Comparison of ENCODE assay signal across 8 cellular contexts in genomic region chr2:188524519-188525113, GRCh38.
DNase-seq lines count a peak whose midpoint lies in the region; ATAC-seq and TF ChIP-seq lines count a peak whose summit lies in the region.

No MANE protein-coding gene starts in this region.

- 7% methylated on average over 2 of the region's 2 CpGs for WGBS in esophagus muscularis mucosa

- H3K4me1 Mint-ChIP-seq in activated CD4-positive, alpha-beta memory T cell treated with anti-CD3 and anti-CD28 coated beads for 36 hours (ENCODE audit: low read depth), result no peaks in the 10 kb centered on the region
- H3K4me1 Mint-ChIP-seq in activated CD4-positive, alpha-beta memory T cell treated with anti-CD3 and anti-CD28 coated beads, Interleukin-2, amount 10 ng/mL, durations not matched to agents 7 days and 5 days, result no peaks in the 10 kb centered on the region

- DNase-seq in activated CD4-positive, alpha-beta memory T cell treated with anti-CD3 and anti-CD28 coated beads for 36 hours, result peak; percentile 22
- no peak for DNase-seq in activated CD4-positive, alpha-beta memory T cell treated with anti-CD3 and anti-CD28 coated beads, Interleukin-2, amount 10 ng/mL, durations not matched to agents 7 days and 5 days
- DNase-seq in KG1 (lab: John Stamatoyannopoulos, UW) (peak; percentile 67), esophagus muscularis mucosa (ENCODE audit: extremely low spot score) (no peak), non-pigmented ciliary epithelial cell (ENCODE audit: low read depth) (peak; percentile 19), cerebellar nuclear complex (lab: John Stamatoyannopoulos, UW) (no peak)

- no peak for TF ChIP-seq POLR2A in esophagus muscularis mucosa (IDR thresholded peaks at IDR 0.05; ENCODE audit: low read depth)

- POLR2A ChIA-PET in activated CD4-positive, alpha-beta memory T cell treated with anti-CD3 and anti-CD28 coated beads for 36 hours (lab: Charles Lee), result no interaction called here
- POLR2A ChIA-PET in activated CD4-positive, alpha-beta memory T cell treated with anti-CD3 and anti-CD28 coated beads, Interleukin-2, amount 10 ng/mL, durations not matched to agents 7 days and 5 days (lab: Charles Lee), result no interaction called here

- ATAC-seq in GM21717 (IDR thresholded peaks at IDR 0.05; ENCODE audit: unreplicated experiment), result peak; percentile 69
- ATAC-seq in SK-N-SH treated with all-trans-retinoic acid at 6 μM for 48 hours, result peak; percentile 69

- H3K9me3 Mint-ChIP-seq in activated CD4-positive, alpha-beta memory T cell treated with anti-CD3 and anti-CD28 coated beads for 36 hours, result no peaks in the 10 kb centered on the region
- H3K9me3 Mint-ChIP-seq in activated CD4-positive, alpha-beta memory T cell treated with anti-CD3 and anti-CD28 coated beads, Interleukin-2, amount 10 ng/mL, durations not matched to agents 7 days and 5 days, result no peaks in the 10 kb centered on the region

- TF ChIP-seq CTCF in esophagus muscularis mucosa (IDR thresholded peaks at IDR 0.05), result peak; percentile 81 to 85 (median 83)

- peaks cover 1 to 42% (median 24%) of the 10 kb centered on the region in 4 donors for H3K4me1 ChIP-seq in esophagus muscularis mucosa

- no peaks in the 10 kb centered on the region for H3K27me3 ChIP-seq in esophagus muscularis mucosa

- no peak overlapping the region for H3K27ac ChIP-seq in esophagus muscularis mucosa (replicated peaks in 1 of 4)

- H3K4me3 Mint-ChIP-seq in activated CD4-positive, alpha-beta memory T cell treated with anti-CD3 and anti-CD28 coated beads for 36 hours, result no peak overlapping the region
- no peak overlapping the region for H3K4me3 Mint-ChIP-seq in activated CD4-positive, alpha-beta memory T cell treated with anti-CD3 and anti-CD28 coated beads, Interleukin-2, amount 10 ng/mL, durations not matched to agents 7 days and 5 days

- no peak overlapping the region for H3K27ac Mint-ChIP-seq in activated CD4-positive, alpha-beta memory T cell treated with anti-CD3 and anti-CD28 coated beads for 36 hours
- H3K27ac Mint-ChIP-seq in activated CD4-positive, alpha-beta memory T cell treated with anti-CD3 and anti-CD28 coated beads, Interleukin-2, amount 10 ng/mL, durations not matched to agents 7 days and 5 days, result no peak overlapping the region

- H3K9me3 ChIP-seq in esophagus muscularis mucosa, result peaks cover 0 to 3% (median under 1%) of the 10 kb centered on the region in 4 donors

- no peak overlapping the region for H3K4me3 ChIP-seq in esophagus muscularis mucosa

- no peak for TF ChIP-seq EP300 in esophagus muscularis mucosa (IDR thresholded peaks at IDR 0.05)

- peaks cover 3% of the 10 kb centered on the region for H3K27me3 Mint-ChIP-seq in activated CD4-positive, alpha-beta memory T cell treated with anti-CD3 and anti-CD28 coated beads for 36 hours
- H3K27me3 Mint-ChIP-seq in activated CD4-positive, alpha-beta memory T cell treated with anti-CD3 and anti-CD28 coated beads, Interleukin-2, amount 10 ng/mL, durations not matched to agents 7 days and 5 days, result no peaks in the 10 kb centered on the region

- no peaks in the 10 kb centered on the region for H3K36me3 Mint-ChIP-seq in activated CD4-positive, alpha-beta memory T cell treated with anti-CD3 and anti-CD28 coated beads for 36 hours
- no peaks in the 10 kb centered on the region for H3K36me3 Mint-ChIP-seq in activated CD4-positive, alpha-beta memory T cell treated with anti-CD3 and anti-CD28 coated beads, Interleukin-2, amount 10 ng/mL, durations not matched to agents 7 days and 5 days (ENCODE audit: low read depth)

- CTCF ChIA-PET in activated CD4-positive, alpha-beta memory T cell treated with anti-CD3 and anti-CD28 coated beads for 36 hours (lab: Charles Lee), result interaction anchor here (0.6 to 3.5 kb wide), 17 partner anchors 17 to 1172 kb away, joined by 3 to 18 read pairs (median 3); partner anchors contain the start of gene COL5A2
- CTCF ChIA-PET in activated CD4-positive, alpha-beta memory T cell treated with anti-CD3 and anti-CD28 coated beads, Interleukin-2, amount 10 ng/mL, durations not matched to agents 7 days and 5 days (lab: Charles Lee), result interaction anchor here (0.6 to 2.7 kb wide), 3 partner anchors 26 to 888 kb away, joined by 3 to 7 read pairs (median 3); no protein-coding TSS in a partner anchor

- intact Hi-C loops in activated CD4-positive, alpha-beta memory T cell treated with anti-CD3 and anti-CD28 coated beads for 36 hours (cut with micrococcal nuclease), result loop anchor here (1.0 to 10.0 kb wide), 6 partner anchors 454 to 888 kb away; no protein-coding TSS in a partner anchor
- intact Hi-C loops in esophagus muscularis mucosa (cut with DNase I), result loop anchor here (5.0 to 10.0 kb wide), 3 partner anchors 260 to 888 kb away; no protein-coding TSS in a partner anchor

- H3K36me3 ChIP-seq in esophagus muscularis mucosa, result no peaks in the 10 kb centered on the region

TF ChIP-seq in SK-N-SH treated with all-trans-retinoic acid at 6 μM for 48 hours, 23 proteins besides CTCF, POLR2A, EP300 and RAD21 (continues in another document):
- TF ChIP-seq ZNF565 (CRISPR knock-in tag; conservative IDR thresholded peaks at IDR 0.05; ENCODE audit: low read depth) (no peak), CSRNP3 (CRISPR knock-in tag; IDR thresholded peaks at IDR 0.05) (no peak), PATZ1 (CRISPR knock-in tag; IDR thresholded peaks at IDR 0.05; ENCODE audit: borderline replicate concordance) (no peak), TCF4 (CRISPR knock-in tag; IDR thresholded peaks at IDR 0.05; ENCODE audit: borderline replicate concordance) (no peak), RARB (CRISPR knock-in tag; IDR thresholded peaks at IDR 0.05) (no peak), ISL1 (CRISPR knock-in tag; IDR thresholded peaks at IDR 0.05) (no peak), PPARA (CRISPR knock-in tag; IDR thresholded peaks at IDR 0.05; ENCODE audit: borderline replicate concordance) (no peak), CREB5 (CRISPR knock-in tag; IDR thresholded peaks at IDR 0.05; ENCODE audit: low read depth) (no peak), ARNTL (CRISPR knock-in tag; IDR thresholded peaks at IDR 0.05; ENCODE audit: borderline replicate concordance, low read depth) (no peak), OSR1 (CRISPR knock-in tag; IDR thresholded peaks at IDR 0.05) (no peak), ZC3H10 (CRISPR knock-in tag; IDR thresholded peaks at IDR 0.05) (no peak), ZNF70 (CRISPR knock-in tag; IDR thresholded peaks at IDR 0.05) (no peak)

Comparison
In these comparisons a context has a peak if more than half of its experiments do, and no peak if none do; other contexts are left out.
1. DNase-seq: peak in activated CD4-positive, alpha-beta memory T cell treated with anti-CD3 and anti-CD28 coated beads for 36 hours (single experiment), KG1 (single experiment) and non-pigmented ciliary epithelial cell (single experiment); none in activated CD4-positive, alpha-beta memory T cell treated with anti-CD3 and anti-CD28 coated beads, Interleukin-2, amount 10 ng/mL, durations not matched to agents 7 days and 5 days (single experiment), esophagus muscularis mucosa (single experiment) and cerebellar nuclear complex (0 of 2).